28 cellular contexts compared by ENCODE assay signal in the genomic region with DNA sequence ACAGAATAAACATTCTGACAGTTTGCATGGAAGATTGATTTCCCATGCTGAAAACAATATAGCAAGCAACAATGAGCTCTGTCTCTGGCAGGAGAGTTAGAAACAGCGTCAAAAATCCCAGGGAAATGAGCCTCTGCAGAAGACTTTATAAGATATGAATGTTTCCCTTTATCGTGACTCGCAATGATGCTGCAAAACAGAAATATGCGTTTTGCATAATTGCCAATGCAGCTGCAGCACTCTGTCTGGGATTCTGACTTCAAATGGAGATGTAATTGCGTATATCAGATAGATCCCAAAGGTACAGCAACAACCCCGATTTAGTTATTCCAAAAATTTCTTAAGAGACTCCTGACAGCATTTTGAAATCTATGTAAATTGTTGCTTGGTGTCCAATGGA.
"Had no signal": no experiment of that assay in that cellular context is flagged by ENCODE, and none has a peak within 500 bp of the region (broad histone marks: within the 10 kb centered on the region; RNA-seq: fewer than 3 reads in every experiment).

No MANE protein-coding gene starts in this region.

- H3K36me3 ChIP-seq: brain microvascular endothelial cell had no signal

- H3K4me2 ChIP-seq: KMS-11 had no signal

- FAIRE-seq: colon, TTC549 had no signal

- H3K27me3 ChIP-seq: brain microvascular endothelial cell had no signal

- H3K27ac ChIP-seq: brain microvascular endothelial cell, KMS-11 had no signal

- DNase-seq: activated B cell treated with CpG ODN at 0.5 μM for 24 hours; activated CD4-positive, alpha-beta T cell treated with anti-CD3 and anti-CD28 coated beads for 1 hour; activated CD4-positive, alpha-beta T cell treated with anti-CD3 and anti-CD28 coated beads, Interleukin-2, amount 10 ng/mL, durations not matched to agents 24 days and 14 days; activated CD4-positive, alpha-beta T cell treated with anti-CD3 and anti-CD28 coated beads, Interleukin-2, amount 50 U/mL, for 48 hours; activated effector memory CD4-positive, alpha-beta T cell treated with anti-CD3 and anti-CD28 coated beads, Interleukin-2, amount 50 U/mL, for 16 hours; activated naive CD4-positive, alpha-beta T cell treated with Interleukin-2 at 50 U/mL for 16 hours; activated naive CD8-positive, alpha-beta T cell treated with anti-CD3 and anti-CD28 coated beads, Interleukin-2, amount 50 U/mL, for 24 hours; activated T-cell treated with anti-CD3 and anti-CD28 coated beads, Interleukin-2, amount 50 U/mL, for 4 hours; brain microvascular endothelial cell; cerebellar nuclear complex; NCI-H1092 treated with DMSO at 0.1 percent for 48 hours; NCI-H1417 treated with DMSO at 0.1 percent for 48 hours; NCI-H1694; NCI-H2029 treated with DMSO at 0.1 percent for 48 hours; NCI-H446; NCI-H524 treated with DMSO at 0.1 percent for 48 hours; NCI-H82; NK-92 treated with Interleukin-12 subunit alpha and Interleukin-12 subunit beta, amount 100 ng/mL, for 24 hours; OCI-M1; SHP77 treated with DMSO at 0.1 percent for 48 hours; T-cell; T-helper 2 cell; T1000 had no signal

- H3K9ac ChIP-seq: KMS-11 had no signal

- ATAC-seq: activated naive CD4-positive, alpha-beta T cell treated with anti-CD3 and anti-CD28 coated beads, Interleukin-2, amount 50 U/mL, for 72 hours; activated naive CD8-positive, alpha-beta T cell treated with anti-CD3 and anti-CD28 coated beads, Interleukin-2, amount 50 U/mL, for 24 hours; activated T-cell treated with anti-CD3 and anti-CD28 coated beads, Interleukin-2, amount 50 U/mL, for 4 hours; Panc1; T-cell had no signal
